ENCODE assay signal across 9 cellular contexts in genomic region chr6:157800420-157801237, GRCh38. TPM values are rescaled to one million over a fixed set of nuclear protein-coding genes. Genes with fewer than 3 reads are reported as not detected.
DNase-seq lines count a peak whose midpoint lies in the region; ATAC-seq and TF ChIP-seq lines count a peak whose summit lies in the region.
"Had no signal": no experiment of that assay in that cellular context is flagged by ENCODE, and none has a peak within 500 bp of the region (broad histone marks: within the 10 kb centered on the region; RNA-seq: fewer than 3 reads in every experiment).

No MANE protein-coding gene starts in this region.

- CTCF ChIA-PET in GM10248 (lab: Yijun Ruan, JAX) = interaction anchor here (0.6 to 2.3 kb wide), 12 partner anchors 12 to 147 kb away, joined by 3 to 6 read pairs (median 4); no protein-coding TSS in a partner anchor

- H3K36me3 ChIP-seq in mucosa of descending colon (ENCODE audit: low read depth) = no peaks in the 10 kb centered on the region

- no peak overlapping the region for H3K4me3 ChIP-seq in cardiac fibroblast (replicated peaks in 1 of 2; ENCODE audit: low read depth in 2 of 2, low read length in 2 of 2)
- H3K4me3 ChIP-seq in mucosa of descending colon = no peak overlapping the region

- POLR2A ChIA-PET in GM10248 (lab: Yijun Ruan, JAX) = interaction anchor here (0.5 to 1.2 kb wide), 5 partner anchors 36 to 1327 kb away, joined by 3 to 4 read pairs (median 3); no protein-coding TSS in a partner anchor

- H3K9me3 ChIP-seq in mucosa of descending colon = no peaks in the 10 kb centered on the region

- peak; percentile 91 for ATAC-seq in GM21423 (IDR thresholded peaks at IDR 0.05; ENCODE audit: unreplicated experiment)
- ATAC-seq in HG03575 (IDR thresholded peaks at IDR 0.05; ENCODE audit: extremely low read depth, insufficient number of reproducible peaks, low FRiP score, unreplicated experiment) = peak; percentile 70
- no peak for ATAC-seq in mucosa of descending colon
- ATAC-seq: HCT116 had no signal

- intact Hi-C loops in mucosa of descending colon (cut with DNase I, micrococcal nuclease) = no loop called here

- DNase-seq in GM10248 (ENCODE audit: extremely low spot score) (peak; percentile 67), cardiac fibroblast (ENCODE audit: low read depth in 2 of 2) (peak; percentile 59 to 79), NOMO-1 treated with DMSO at 0.1 percent for 48 hours (lab: John Stamatoyannopoulos, UW; ENCODE audit: unreplicated experiment) (no peak), mucosa of descending colon (no peak), amygdala (lab: John Stamatoyannopoulos, UW) (no peak), foreskin melanocyte (no peak)

- TF ChIP-seq CTCF in GM10248 (IDR thresholded peaks at IDR 0.05; ENCODE audit: control extremely low read depth, extremely low read depth, low read depth, missing control alignments) = no peak
- TF ChIP-seq CTCF in cardiac fibroblast (IDR thresholded peaks at IDR 0.05; ENCODE audit: low read depth, low read length) = no peak
- no peak for TF ChIP-seq CTCF in mucosa of descending colon (IDR thresholded peaks at IDR 0.05)

- no peaks in the 10 kb centered on the region for H3K4me1 ChIP-seq in mucosa of descending colon (ENCODE audit: low read depth)

RNA-seq across cellular contexts. Expression of gene SNX9, which starts 22.4 kb away (rescaled TPM):
- total RNA-seq in mucosa of descending colon = 10 to 100 TPM; 55.0 to 69.6 (median 68.0) TPM

Comparison
In these comparisons a context has a peak if more than half of its experiments do, and no peak if none do; other contexts are left out.
1. DNase-seq: peak in GM10248 (single experiment) and cardiac fibroblast (2 of 2); none in NOMO-1 treated with DMSO at 0.1 percent for 48 hours (single experiment), mucosa of descending colon (0 of 3), amygdala (0 of 56) and foreskin melanocyte (single experiment).